8 cellular contexts compared by ENCODE assay signal in genomic region chr3:187101184-187102072, GRCh38. TPM values are rescaled to one million over a fixed set of nuclear protein-coding genes. Genes with fewer than 3 reads are reported as not detected.
A peak's percentile ranks its signal among the peaks of the same experiment; 100 is the strongest.
DNase-seq lines count a peak whose midpoint lies in the region; ATAC-seq and TF ChIP-seq lines count a peak whose summit lies in the region.

No MANE protein-coding gene starts in this region.

- H3K9me3 Mint-ChIP-seq in activated naive CD4-positive, alpha-beta T cell treated with anti-CD3 and anti-CD28 coated beads, Interleukin-2, amount 50 U/mL, for 24 hours = peaks cover 9% of the 10 kb centered on the region

- peak overlapping the region; percentile 51 for H3K27ac ChIP-seq in ACC112 (ENCODE audit: low read depth, low read length)
- H3K27ac ChIP-seq in heart left ventricle = peak overlapping the region in 11 of 12 donors; percentile 17 to 78 (median 48)
- H3K27ac ChIP-seq in skeletal muscle tissue (ENCODE audit: low read depth, low read length) = peak overlapping the region; percentile 46

- TF ChIP-seq POLR2A in heart left ventricle (IDR thresholded peaks at IDR 0.05) = no peak

- peak overlapping the region; percentile 15 to 69 (median 41) for H3K9ac ChIP-seq in skeletal muscle tissue (ENCODE audit: low read depth in 1 of 3, low read length in 3 of 3)

- no peaks in the 10 kb centered on the region for H3K27me3 Mint-ChIP-seq in activated naive CD4-positive, alpha-beta T cell treated with anti-CD3 and anti-CD28 coated beads, Interleukin-2, amount 50 U/mL, for 24 hours

- peaks cover 1% of the 10 kb centered on the region for H3K36me3 Mint-ChIP-seq in activated naive CD4-positive, alpha-beta T cell treated with anti-CD3 and anti-CD28 coated beads, Interleukin-2, amount 50 U/mL, for 24 hours

- H3K4me1 ChIP-seq in ACC112 (ENCODE audit: control insufficient read depth, insufficient read depth, low read length, unreplicated experiment) (peaks cover 12% of the 10 kb centered on the region), heart left ventricle (peaks cover 0 to 35% (median 21%) of the 10 kb centered on the region in 12 donors), skeletal muscle tissue (ENCODE audit: control insufficient read depth in 3 of 3, insufficient read depth in 3 of 3, low read length in 3 of 3) (peaks cover 10 to 16% (median 16%) of the 10 kb centered on the region in 3 donors)

- DNase-seq in RPMI7951 (ENCODE audit: low read depth) = peak; percentile 91
- DNase-seq in heart left ventricle = peak; percentile 80 to 84 (median 83)
- DNase-seq in NCI-H345 (lab: John Stamatoyannopoulos, UW) = no peak

- H3K27ac Mint-ChIP-seq in activated naive CD4-positive, alpha-beta T cell treated with anti-CD3 and anti-CD28 coated beads, Interleukin-2, amount 50 U/mL, for 24 hours = peak overlapping the region; percentile 73

- TF ChIP-seq CTCF in heart left ventricle (IDR thresholded peaks at IDR 0.05) = no peak

- no peaks in the 10 kb centered on the region for H3K27me3 ChIP-seq in ACC112 (ENCODE audit: insufficient read depth, low read length)
- no peaks in the 10 kb centered on the region for H3K27me3 ChIP-seq in heart left ventricle
- no peaks in the 10 kb centered on the region for H3K27me3 ChIP-seq in skeletal muscle tissue (ENCODE audit: control insufficient read depth in 3 of 3, insufficient read depth in 3 of 3, low read length in 3 of 3)

- ATAC-seq in GM21825 (IDR thresholded peaks at IDR 0.05; ENCODE audit: unreplicated experiment) (peak; percentile 47), heart left ventricle (peak; percentile 57 to 77 (median 76)), HG02571 (IDR thresholded peaks at IDR 0.05; ENCODE audit: unreplicated experiment) (no peak)

- no peaks in the 10 kb centered on the region for H3K79me2 ChIP-seq in ACC112 (ENCODE audit: control insufficient read depth, insufficient read depth, low read length, unreplicated experiment)

- no peaks in the 10 kb centered on the region for H3K36me3 ChIP-seq in ACC112 (ENCODE audit: insufficient read depth, low read length)
- no peaks in the 10 kb centered on the region for H3K36me3 ChIP-seq in heart left ventricle
- no peaks in the 10 kb centered on the region for H3K36me3 ChIP-seq in skeletal muscle tissue (ENCODE audit: control insufficient read depth in 3 of 3, insufficient read depth in 3 of 3, low read length in 3 of 3)

- H3K4me3 ChIP-seq in ACC112 (ENCODE audit: low read depth, low read length) (peak overlapping the region; percentile 77), heart left ventricle (peak overlapping the region in 10 of 12 donors; percentile 3 to 48 (median 36)), skeletal muscle tissue (ENCODE audit: low read length in 3 of 3) (peak overlapping the region; percentile 22 to 63 (median 60))

- intact Hi-C loops in heart left ventricle (cut with DNase I) = loop anchor here in 2 of 10 donors (5.0 to 10.0 kb wide), 2 partner anchors 167 to 169 kb away; partner anchors contain the start of gene ST6GAL1 (in 2 of the 2)

- peaks cover 0 to 22% (median 2%) of the 10 kb centered on the region in 12 donors for H3K9me3 ChIP-seq in heart left ventricle
- peaks cover 0 to 3% (median 0%) of the 10 kb centered on the region in 3 donors for H3K9me3 ChIP-seq in skeletal muscle tissue (ENCODE audit: control insufficient read depth in 3 of 3, low read length in 3 of 3)

- H3K4me1 Mint-ChIP-seq in activated naive CD4-positive, alpha-beta T cell treated with anti-CD3 and anti-CD28 coated beads, Interleukin-2, amount 50 U/mL, for 24 hours = peaks cover 22% of the 10 kb centered on the region

- H2AFZ ChIP-seq in ACC112 (ENCODE audit: low read length, unreplicated experiment) = peak overlapping the region; percentile 85

- peak overlapping the region; percentile 67 for H3K4me3 Mint-ChIP-seq in activated naive CD4-positive, alpha-beta T cell treated with anti-CD3 and anti-CD28 coated beads, Interleukin-2, amount 50 U/mL, for 24 hours

- 22 to 32% (median 27%) methylated on average over 7 to 9 of the region's 9 CpGs for WGBS in heart left ventricle, 4 donors

RNA-seq across cellular contexts. Expression of gene RPL39L, which starts 37.9 kb away (rescaled TPM):
- total RNA-seq in RPMI7951 (2014; rRNA removed; shearing (Covaris generic)) = 142 and 143 TPM in 2 replicates
- total RNA-seq in heart left ventricle (1 to 10 TPM; 3.2 to 6.5 (median 4.6) TPM), skeletal muscle tissue (9.4 TPM)
- 10 to 100 TPM in 1 of 2 donors, 1 to 10 TPM in 1; 1.9 to 16.3 TPM for polyA plus RNA-seq in heart left ventricle

Comparison
In these comparisons a context has a peak if more than half of its experiments do, and no peak if none do; other contexts are left out.
1. RNA of gene RPL39L, which starts 37.9 kb away (total RNA-seq): 142 to 143 TPM in RPMI7951; 9.4 TPM in skeletal muscle tissue (single experiment) and 3.2 to 6.5 TPM in heart left ventricle; every median in the first group is over 10 times any median in the second.
2. Peak in every context shown above with its lines, with median percentiles within 50 percentile points of each other: H3K27ac ChIP-seq and H3K4me3 ChIP-seq.